ENCODE assay signal across 1 cellular context in genomic region chr6:26361544-26361943, GRCh38.
TF ChIP-seq lines count a peak whose summit lies in the region.

No MANE protein-coding gene starts in this region.

TF ChIP-seq in HepG2, 621 proteins besides CTCF, POLR2A, EP300 and RAD21 (continued from another document and continues in another):
- TF ChIP-seq ZNF407 (CRISPR knock-in tag; IDR thresholded peaks at IDR 0.05; ENCODE audit: not compliant biosample characterization) = no peak
- no peak for TF ChIP-seq ZBTB7A (CRISPR knock-in tag; IDR thresholded peaks at IDR 0.05)
- TF ChIP-seq HCFC1 (IDR thresholded peaks at IDR 0.05; ENCODE audit: low read depth, low read length) = no peak
- TF ChIP-seq STAT6 (CRISPR knock-in tag; IDR thresholded peaks at IDR 0.05; ENCODE audit: borderline replicate concordance) = no peak
- 0 out of 2 replicates have a peak, but pooled peaks have one; percentile 30 for TF ChIP-seq ZBTB46 (CRISPR knock-in tag; IDR thresholded peaks at IDR 0.05; ENCODE audit: borderline replicate concordance)
- TF ChIP-seq ZMAT3 (CRISPR knock-in tag; conservative IDR thresholded peaks at IDR 0.05) = no peak
- no peak for TF ChIP-seq MED1 (CRISPR knock-in tag; IDR thresholded peaks at IDR 0.05)
- no peak for TF ChIP-seq GMEB2 (CRISPR knock-in tag; IDR thresholded peaks at IDR 0.05; ENCODE audit: low read depth)
- TF ChIP-seq THAP11 (CRISPR knock-in tag; IDR thresholded peaks at IDR 0.05) = no peak
- TF ChIP-seq RAD51 (IDR thresholded peaks at IDR 0.05; ENCODE audit: borderline replicate concordance) = no peak
- TF ChIP-seq GZF1 (CRISPR knock-in tag; IDR thresholded peaks at IDR 0.05) = no peak
- TF ChIP-seq ZNF24 (IDR thresholded peaks at IDR 0.05) = no peak
- TF ChIP-seq CENPX (CRISPR knock-in tag; IDR thresholded peaks at IDR 0.05) = no peak
- TF ChIP-seq NR2F1 (CRISPR knock-in tag; IDR thresholded peaks at IDR 0.05) = no peak
- TF ChIP-seq MLLT10 (CRISPR knock-in tag; IDR thresholded peaks at IDR 0.05) = no peak
- no peak for TF ChIP-seq SMC3 (IDR thresholded peaks at IDR 0.05; ENCODE audit: low read length)
- 0 out of 2 replicates have a peak, but pooled peaks have one; percentile 49 for TF ChIP-seq ZKSCAN5 (CRISPR knock-in tag; IDR thresholded peaks at IDR 0.05)
- TF ChIP-seq THAP8 (CRISPR knock-in tag; IDR thresholded peaks at IDR 0.05; ENCODE audit: borderline replicate concordance) = no peak
- no peak for TF ChIP-seq ZNF281 (CRISPR knock-in tag; IDR thresholded peaks at IDR 0.05; ENCODE audit: borderline replicate concordance)
- no peak for TF ChIP-seq ASH2L (IDR thresholded peaks at IDR 0.05; ENCODE audit: insufficient read length, low read depth, low read length)
- no peak for TF ChIP-seq KLF13 (CRISPR knock-in tag; IDR thresholded peaks at IDR 0.05)
- no peak for TF ChIP-seq CREBL2 (CRISPR knock-in tag; IDR thresholded peaks at IDR 0.05; ENCODE audit: borderline replicate concordance)
- TF ChIP-seq ZNF333 (CRISPR knock-in tag; IDR thresholded peaks at IDR 0.05; ENCODE audit: borderline replicate concordance) = no peak
- TF ChIP-seq ZNF567 (CRISPR knock-in tag; IDR thresholded peaks at IDR 0.05; ENCODE audit: borderline replicate concordance) = no peak
- no peak for TF ChIP-seq ZNF646 (CRISPR knock-in tag; IDR thresholded peaks at IDR 0.05)
- TF ChIP-seq ZMYM3 (CRISPR knock-in tag; IDR thresholded peaks at IDR 0.05) = peak; percentile 71
- TF ChIP-seq ZFP41 (CRISPR knock-in tag; IDR thresholded peaks at IDR 0.05; ENCODE audit: borderline replicate concordance) = no peak
